20 cellular contexts compared by ENCODE assay signal in the genomic region with DNA sequence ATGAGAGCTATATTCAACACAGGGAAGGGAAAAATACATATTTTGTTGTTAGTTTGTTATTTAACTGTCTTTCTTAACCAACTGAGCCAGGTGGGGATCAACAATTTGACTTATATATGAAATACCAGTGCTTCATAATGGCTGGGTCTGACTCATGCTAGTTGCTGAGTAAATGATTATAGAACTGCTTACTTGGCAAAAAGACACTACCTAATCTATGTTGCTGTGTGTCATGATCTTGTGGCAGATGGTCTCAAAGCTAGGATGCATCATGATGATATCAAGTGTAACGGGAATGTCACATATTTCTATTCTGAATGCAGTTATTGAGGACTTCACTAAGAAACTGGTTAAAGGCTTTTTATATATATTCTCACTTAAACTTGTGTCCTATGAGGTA.
DNase-seq lines count a peak whose midpoint lies in the region; ATAC-seq and TF ChIP-seq lines count a peak whose summit lies in the region.
"Had no signal": no experiment of that assay in that cellular context is flagged by ENCODE, and none has a peak within 500 bp of the region (broad histone marks: within the 10 kb centered on the region; RNA-seq: fewer than 3 reads in every experiment).

No MANE protein-coding gene starts in this region.

- no peak for ATAC-seq in GM18868 (IDR thresholded peaks at IDR 0.05; ENCODE audit: unreplicated experiment)
- ATAC-seq: CD8-positive, alpha-beta T cell; left lobe of liver; stimulated activated naive CD8-positive, alpha-beta T cell treated with anti-CD3 and anti-CD28 coated beads, Interleukin-15, amount 100 ng/mL, for 72 hours had no signal

- peak; percentile 32 for DNase-seq in NCI-H2171 treated with DMSO at 0.1 percent for 48 hours (lab: John Stamatoyannopoulos, UW)
- DNase-seq in NCI-H2171 (lab: John Stamatoyannopoulos, UW) = no peak
- peak; percentile 14 for DNase-seq in RPMI7951 (ENCODE audit: low read depth)
- DNase-seq in fibroblast of lung (ENCODE audit: low read depth in 2 of 2) = peak; percentile 34 to 84
- DNase-seq in stromal cell of bone marrow (ENCODE audit: low read depth) = peak; percentile 26
- no peak for DNase-seq in stimulated activated naive CD4-positive, alpha-beta T cell treated with Interleukin-2 at 50 U/mL for 16 hours (lab: John Stamatoyannopoulos, UW)
- no peak for DNase-seq in NOMO-1 (lab: John Stamatoyannopoulos, UW; ENCODE audit: unreplicated experiment in 2 of 2)
- DNase-seq: 8988T; activated CD4-positive, alpha-beta T cell treated with anti-CD3 and anti-CD28 coated beads, Interleukin-2, amount 10 ng/mL, durations not matched to agents 24 days and 14 days; activated T-cell treated with anti-CD3 and anti-CD28 coated beads, Interleukin-2, amount 50 U/mL, for 1 hour; amygdala; CD8-positive, alpha-beta T cell; colonic mucosa; hippocampal formation; posterior cingulate gyrus; stimulated activated CD4-positive, alpha-beta T cell treated with anti-CD3 and anti-CD28 coated beads, Interleukin-12 subunit alpha, Interleukin-12 subunit beta, amount 100 ng/mL, for 4 hours; stimulated activated naive CD8-positive, alpha-beta T cell treated with anti-CD3 and anti-CD28 coated beads, Interleukin-15, amount 100 ng/mL, for 72 hours had no signal

- no peak overlapping the region for H3K27ac ChIP-seq in fibroblast of lung (ENCODE audit: insufficient read depth, low read length)
- H3K27ac ChIP-seq: colonic mucosa, SJSA1 had no signal

- TF ChIP-seq CTCF in fibroblast of lung (conservative IDR thresholded peaks at IDR 0.05 in 1 of 2, IDR thresholded peaks at IDR 0.05 in 1 of 2; ENCODE audit: low read depth in 1 of 2, low read length in 2 of 2) = no peak

- no peak overlapping the region for H3K4me2 ChIP-seq in fibroblast of lung (ENCODE audit: extremely low read depth, insufficient read depth, low read length)

- H3K36me3 ChIP-seq in fibroblast of lung (ENCODE audit: control insufficient read depth, insufficient read depth, low read length) = no peaks in the 10 kb centered on the region
- H3K36me3 ChIP-seq: colonic mucosa, SJSA1 had no signal

- H3K9me3 ChIP-seq in fibroblast of lung (ENCODE audit: control insufficient read depth, insufficient read depth, low read depth, low read length) = no peaks in the 10 kb centered on the region
- H3K9me3 ChIP-seq: colonic mucosa, SJSA1 had no signal

- no peaks in the 10 kb centered on the region for H3K4me1 ChIP-seq in fibroblast of lung (ENCODE audit: control insufficient read depth, extremely low read depth, insufficient read depth, low read length)
- H3K4me1 ChIP-seq: colonic mucosa, SJSA1 had no signal

- H3K9ac ChIP-seq in fibroblast of lung (ENCODE audit: insufficient read depth, low read length) = no peak overlapping the region

- H4K20me1 ChIP-seq in fibroblast of lung (ENCODE audit: control insufficient read depth, extremely low read depth, insufficient read depth, low read length) = no peaks in the 10 kb centered on the region

- no peak overlapping the region for H2AFZ ChIP-seq in fibroblast of lung (ENCODE audit: low read length)

- no peaks in the 10 kb centered on the region for H3K79me2 ChIP-seq in fibroblast of lung (ENCODE audit: control insufficient read depth, insufficient read depth, low read length)

- no peaks in the 10 kb centered on the region for H3K27me3 ChIP-seq in fibroblast of lung (ENCODE audit: control insufficient read depth, insufficient read depth, low read length)
- H3K27me3 ChIP-seq: colonic mucosa, SJSA1 had no signal

- no peak overlapping the region for H3K4me3 ChIP-seq in fibroblast of lung (replicated peaks in 1 of 4; ENCODE audit: control extremely low read depth in 1 of 4, insufficient read depth in 1 of 4, low read depth in 3 of 4, low read length in 4 of 4)
- H3K4me3 ChIP-seq: colonic mucosa, SJSA1 had no signal

Comparison
In these comparisons a context has a peak if more than half of its experiments do, and no peak if none do; other contexts are left out.
1. DNase-seq: peak in NCI-H2171 treated with DMSO at 0.1 percent for 48 hours (single experiment), RPMI7951 (single experiment), fibroblast of lung (2 of 2) and stromal cell of bone marrow (single experiment); none in NCI-H2171 (single experiment), stimulated activated naive CD4-positive, alpha-beta T cell treated with Interleukin-2 at 50 U/mL for 16 hours (single experiment) and NOMO-1 (0 of 2).